9 cellular contexts compared by ENCODE assay signal in genomic region chr14:58297412-58297761, GRCh38. TPM values are rescaled to one million over a fixed set of nuclear protein-coding genes. Genes with fewer than 3 reads are reported as not detected.
DNase-seq lines count a peak whose midpoint lies in the region; ATAC-seq and TF ChIP-seq lines count a peak whose summit lies in the region.
"Had no signal": no experiment of that assay in that cellular context is flagged by ENCODE, and none has a peak within 500 bp of the region (broad histone marks: within the 10 kb centered on the region; RNA-seq: fewer than 3 reads in every experiment).

No MANE protein-coding gene starts in this region.

- no peaks in the 10 kb centered on the region for H3K9me3 Mint-ChIP-seq in progenitor cell of endocrine pancreas (ENCODE audit: low read depth)
- H3K9me3 Mint-ChIP-seq: nephron had no signal

- no peaks in the 10 kb centered on the region for H3K27me3 ChIP-seq in BLaER1

- peak overlapping the region; percentile 96 for H3K27ac ChIP-seq in BLaER1
- H3K27ac ChIP-seq in VCaP = peak overlapping the region; percentile 92

- peak; percentile 68 for DNase-seq in kidney tubule cell (ENCODE audit: low spot score)
- DNase-seq in stimulated activated naive CD4-positive, alpha-beta T cell (lab: John Stamatoyannopoulos, UW) = no peak
- DNase-seq in NCI-H345 (lab: John Stamatoyannopoulos, UW) = no peak
- no peak for DNase-seq in mesenteric fat pad (ENCODE audit: low spot score)
- no peak for DNase-seq in progenitor cell of endocrine pancreas (ENCODE audit: low spot score, unreplicated experiment)

- H3K4me1 Mint-ChIP-seq in progenitor cell of endocrine pancreas (ENCODE audit: low read depth) = peaks cover 17% of the 10 kb centered on the region

- H4K20me1 ChIP-seq in BLaER1 = peaks cover 52% of the 10 kb centered on the region

- ATAC-seq in GM21737 (IDR thresholded peaks at IDR 0.05; ENCODE audit: unreplicated experiment) = peak; percentile 1

- no peak overlapping the region for H3K27ac Mint-ChIP-seq in progenitor cell of endocrine pancreas
- H3K27ac Mint-ChIP-seq: nephron had no signal

- peaks cover 41% of the 10 kb centered on the region for H3K36me3 ChIP-seq in BLaER1

- TF ChIP-seq CTCF in VCaP (conservative IDR thresholded peaks at IDR 0.05) (no peak), progenitor cell of endocrine pancreas (IDR thresholded peaks at IDR 0.05; ENCODE audit: unreplicated experiment) (no peak)

- H3K4me2 ChIP-seq in BLaER1 = peak overlapping the region; percentile 79

- peak overlapping the region; percentile 100 for H3K4me3 ChIP-seq in BLaER1

- H3K4me3 Mint-ChIP-seq in progenitor cell of endocrine pancreas (ENCODE audit: low read depth) = no peak overlapping the region
- H3K4me3 Mint-ChIP-seq: nephron had no signal

- H3K9me3 ChIP-seq in BLaER1 = no peaks in the 10 kb centered on the region

- peaks cover 24% of the 10 kb centered on the region for H3K4me1 ChIP-seq in BLaER1

- H3K9ac ChIP-seq in BLaER1 = peak overlapping the region; percentile 94

- H3K36me3 Mint-ChIP-seq in progenitor cell of endocrine pancreas (ENCODE audit: insufficient read depth) = peaks cover 20% of the 10 kb centered on the region

- H3K27me3 Mint-ChIP-seq in progenitor cell of endocrine pancreas = no peaks in the 10 kb centered on the region

RNA-seq across cellular contexts. Expression of gene ARID4A, which starts 1.0 kb away (rescaled TPM):
- 28.6 TPM for total RNA-seq in mesenteric fat pad
- total RNA-seq in progenitor cell of endocrine pancreas = 31.5 and 35.1 TPM in 2 replicates

RNA-seq across cellular contexts. Expression of gene PSMA3, which starts 52.7 kb away (rescaled TPM):
- total RNA-seq in mesenteric fat pad (165 TPM), progenitor cell of endocrine pancreas (197 and 216 TPM in 2 replicates)
